ENCODE assay signal across 2 cellular contexts in the genomic region with DNA sequence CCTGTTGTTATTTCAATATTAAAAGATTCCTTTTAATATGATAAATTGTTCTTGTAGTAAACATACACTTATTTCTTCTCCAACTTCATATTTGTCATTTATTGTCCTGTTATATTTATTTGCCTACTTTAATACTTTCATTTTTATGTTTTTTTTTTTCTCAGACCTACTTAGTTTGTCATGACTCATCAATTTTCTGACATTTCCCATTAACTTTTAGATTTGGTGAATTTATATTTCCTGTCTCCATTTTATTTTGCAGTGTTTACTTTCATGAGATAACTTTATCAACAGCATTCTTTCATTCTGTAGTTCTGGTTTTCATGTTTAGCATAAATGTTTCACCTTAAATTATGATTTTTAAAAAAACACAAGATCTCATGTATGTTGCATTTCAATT.
TF ChIP-seq lines count a peak whose summit lies in the region.

No MANE protein-coding gene starts in this region.

TF ChIP-seq in SK-N-SH treated with all-trans-retinoic acid at 6 μM for 48 hours, 23 proteins besides CTCF, POLR2A, EP300 and RAD21 (continued from another document):
- TF ChIP-seq, protein P1, sequence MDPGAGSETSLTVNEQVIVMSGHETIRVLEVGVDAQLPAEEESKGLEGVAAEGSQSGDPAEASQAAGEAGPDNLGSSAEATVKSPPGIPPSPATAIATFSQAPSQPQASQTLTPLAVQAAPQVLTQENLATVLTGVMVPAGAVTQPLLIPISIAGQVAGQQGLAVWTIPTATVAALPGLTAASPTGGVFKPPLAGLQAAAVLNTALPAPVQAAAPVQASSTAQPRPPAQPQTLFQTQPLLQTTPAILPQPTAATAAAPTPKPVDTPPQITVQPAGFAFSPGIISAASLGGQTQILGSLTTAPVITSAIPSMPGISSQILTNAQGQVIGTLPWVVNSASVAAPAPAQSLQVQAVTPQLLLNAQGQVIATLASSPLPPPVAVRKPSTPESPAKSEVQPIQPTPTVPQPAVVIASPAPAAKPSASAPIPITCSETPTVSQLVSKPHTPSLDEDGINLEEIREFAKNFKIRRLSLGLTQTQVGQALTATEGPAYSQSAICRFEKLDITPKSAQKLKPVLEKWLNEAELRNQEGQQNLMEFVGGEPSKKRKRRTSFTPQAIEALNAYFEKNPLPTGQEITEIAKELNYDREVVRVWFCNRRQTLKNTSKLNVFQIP (CRISPR knock-in tag; IDR thresholded peaks at IDR 0.05; ENCODE audit: borderline replicate concordance, low read depth) = no peak
- peak; percentile 34; the same call in 1 of the 2 replicates for TF ChIP-seq ISL1 (CRISPR knock-in tag; IDR thresholded peaks at IDR 0.05)
- TF ChIP-seq PPARA (CRISPR knock-in tag; IDR thresholded peaks at IDR 0.05; ENCODE audit: borderline replicate concordance) = no peak
- no peak for TF ChIP-seq ZNF565 (CRISPR knock-in tag; conservative IDR thresholded peaks at IDR 0.05; ENCODE audit: low read depth)
- TF ChIP-seq ZC3H10 (CRISPR knock-in tag; IDR thresholded peaks at IDR 0.05) = no peak

TF ChIP-seq in SK-N-SH, 30 proteins besides CTCF, POLR2A, EP300 and RAD21 (continued from another document):
- TF ChIP-seq SIN3A (IDR thresholded peaks at IDR 0.05; ENCODE audit: borderline replicate concordance, low read depth, low read length) (no peak), EZH2phosphoT487 (IDR thresholded peaks at IDR 0.05; ENCODE audit: borderline replicate concordance, low read depth) (no peak), RFX5 (IDR thresholded peaks at IDR 0.05; ENCODE audit: low read length) (no peak), GABPA (IDR thresholded peaks at IDR 0.05; ENCODE audit: low read depth) (no peak), ZBTB33 (IDR thresholded peaks at IDR 0.05; ENCODE audit: borderline replicate concordance, low read depth) (no peak), FOXM1 (IDR thresholded peaks at IDR 0.05; ENCODE audit: low read depth) (no peak), MEF2A (IDR thresholded peaks at IDR 0.05; ENCODE audit: borderline replicate concordance, low read depth) (no peak), JUND (IDR thresholded peaks at IDR 0.05) (no peak)
